ENCODE assay signal across 16 cellular contexts in genomic region chr4:139898293-139898692, GRCh38.
DNase-seq lines count a peak whose midpoint lies in the region; ATAC-seq, FAIRE-seq and TF ChIP-seq lines count a peak whose summit lies in the region.
"Had no signal": no experiment of that assay in that cellular context is flagged by ENCODE, and none has a peak within 500 bp of the region (broad histone marks: within the 10 kb centered on the region; RNA-seq: fewer than 3 reads in every experiment).

No MANE protein-coding gene starts in this region.

- H3K4me2 ChIP-seq in keratinocyte (ENCODE audit: control insufficient read depth, extremely low read depth, insufficient read depth, low read depth, low read length) = no peak overlapping the region
- H3K4me2 ChIP-seq: PC-9 had no signal

- peak overlapping the region in 1 of 8 donors; percentile 48 for H3K27ac Mint-ChIP-seq in CD8-positive, alpha-beta memory T cell
- H3K27ac Mint-ChIP-seq: activated B cell treated with CpG ODN at 0.5 μM for 24 hours; activated T-helper 2 cell treated with anti-CD3 and anti-CD28 coated beads, Interferon-gamma antibody, Interleukin-2, Interleukin-4, amounts not matched to agents 10 μg/mL and 5 μg/mL and 100 μg/mL, durations not matched to agents 14 hours and 24 hours and 36 hours had no signal

- no peaks in the 10 kb centered on the region for H3K36me3 ChIP-seq in CD8-positive, alpha-beta memory T cell (ENCODE audit: insufficient read depth, low read length)
- H3K36me3 ChIP-seq in keratinocyte (ENCODE audit: control insufficient read depth in 2 of 2, extremely low read depth in 1 of 2, insufficient read depth in 2 of 2, low read length in 2 of 2) = no peaks in the 10 kb centered on the region
- H3K36me3 ChIP-seq: brain microvascular endothelial cell, sigmoid colon had no signal

- H2AFZ ChIP-seq in keratinocyte (ENCODE audit: control insufficient read depth, low read length) = no peak overlapping the region
- H2AFZ ChIP-seq: PC-9 had no signal

- FAIRE-seq in keratinocyte (lab: Jason Lieb, UNC) = peak; percentile 36

- H3K27me3 ChIP-seq in CD8-positive, alpha-beta memory T cell (ENCODE audit: insufficient read depth, low read length, poor library complexity, severe bottlenecking) = no peaks in the 10 kb centered on the region
- peaks cover 3% of the 10 kb centered on the region for H3K27me3 ChIP-seq in keratinocyte (ENCODE audit: control insufficient read depth, extremely low read depth, insufficient read depth, low read length)
- H3K27me3 ChIP-seq: brain microvascular endothelial cell, sigmoid colon had no signal

- H3K4me1 ChIP-seq in CD8-positive, alpha-beta memory T cell (ENCODE audit: insufficient read depth, low read length) = no peaks in the 10 kb centered on the region
- H3K4me1 ChIP-seq in keratinocyte (ENCODE audit: control insufficient read depth, extremely low read depth, insufficient read depth, low read length) = peaks cover 21% of the 10 kb centered on the region

- peak overlapping the region; percentile 17 for H3K4me3 ChIP-seq in CD8-positive, alpha-beta memory T cell (ENCODE audit: low read length)
- no peak overlapping the region for H3K4me3 ChIP-seq in keratinocyte (ENCODE audit: control insufficient read depth in 2 of 3, extremely low read depth in 1 of 3, insufficient read depth in 2 of 3, low read depth in 1 of 3, low read length in 3 of 3)
- H3K4me3 ChIP-seq: PC-9, sigmoid colon had no signal

- no peaks in the 10 kb centered on the region for H3K79me2 ChIP-seq in keratinocyte (ENCODE audit: control insufficient read depth, insufficient read depth, low read length)

- H3K4me3 Mint-ChIP-seq in CD8-positive, alpha-beta memory T cell = no peak overlapping the region
- H3K4me3 Mint-ChIP-seq: activated B cell treated with CpG ODN at 0.5 μM for 24 hours had no signal

- H4K20me1 ChIP-seq in keratinocyte (ENCODE audit: control insufficient read depth, extremely low read depth, insufficient read depth, low read length) = no peaks in the 10 kb centered on the region

- CTCF ChIA-PET in CD8-positive, alpha-beta memory T cell (lab: Charles Lee) = interaction anchor here (1.0 kb wide), 1 partner anchor 284 kb away, joined by 3 read pairs; no protein-coding TSS in a partner anchor

- DNase-seq in CD8-positive, alpha-beta memory T cell = no peak
- DNase-seq in keratinocyte (ENCODE audit: low read depth, low spot score) (no peak), occipital lobe (lab: John Stamatoyannopoulos, UW) (no peak), caudate nucleus (lab: John Stamatoyannopoulos, UW) (no peak), SKM-1 (lab: John Stamatoyannopoulos, UW; ENCODE audit: unreplicated experiment) (no peak)
- DNase-seq: activated B cell treated with CpG ODN at 0.5 μM for 24 hours, brain microvascular endothelial cell, GOT3, PC-9, sigmoid colon, SW 1271 had no signal

- dilution Hi-C loops in keratinocyte (cut with MboI; ENCODE audit: extremely low pct_ligation_motif_present, low sequenced_read_pairs) = no loop called here

- no peaks in the 10 kb centered on the region for H3K36me3 Mint-ChIP-seq in CD8-positive, alpha-beta memory T cell

- H3K27ac ChIP-seq in CD8-positive, alpha-beta memory T cell (ENCODE audit: low read depth, low read length) = no peak overlapping the region
- no peak overlapping the region for H3K27ac ChIP-seq in keratinocyte (ENCODE audit: control insufficient read depth, insufficient read depth, low read length)
- no peak overlapping the region for H3K27ac ChIP-seq in caudate nucleus (ENCODE audit: low read depth, low read length)
- H3K27ac ChIP-seq: brain microvascular endothelial cell, C4-2B, PC-9, sigmoid colon had no signal

- H3K9ac ChIP-seq in keratinocyte (ENCODE audit: control insufficient read depth, extremely low read depth, insufficient read depth, low read length) = no peak overlapping the region

- POLR2A ChIA-PET in CD8-positive, alpha-beta memory T cell (lab: Charles Lee) = no interaction called here

- H3K27me3 Mint-ChIP-seq in CD8-positive, alpha-beta memory T cell = no peaks in the 10 kb centered on the region
- H3K27me3 Mint-ChIP-seq: activated B cell treated with CpG ODN at 0.5 μM for 24 hours had no signal

- no peaks in the 10 kb centered on the region for H3K9me1 ChIP-seq in keratinocyte (ENCODE audit: control insufficient read depth, extremely low read depth, insufficient read depth, low read length)

- H3K9me3 Mint-ChIP-seq in CD8-positive, alpha-beta memory T cell = peaks cover 0 to 14% (median 0%) of the 10 kb centered on the region in 5 donors
- H3K9me3 Mint-ChIP-seq: activated B cell treated with CpG ODN at 0.5 μM for 24 hours; activated T-helper 2 cell treated with anti-CD3 and anti-CD28 coated beads, Interferon-gamma antibody, Interleukin-2, Interleukin-4, amounts not matched to agents 10 μg/mL and 5 μg/mL and 100 μg/mL, durations not matched to agents 14 hours and 24 hours and 36 hours had no signal

- TF ChIP-seq CTCF in keratinocyte (optimal IDR thresholded peaks at IDR 0.05 in 1 of 3, IDR thresholded peaks at IDR 0.05 in 1 of 3, conservative IDR thresholded peaks at IDR 0.05 in 1 of 3; ENCODE audit: extremely low read depth in 1 of 3, insufficient read depth in 2 of 3, low read length in 3 of 3) = no peak

- H3K9me3 ChIP-seq in CD8-positive, alpha-beta memory T cell (ENCODE audit: low read length) = no peaks in the 10 kb centered on the region
- no peaks in the 10 kb centered on the region for H3K9me3 ChIP-seq in keratinocyte (ENCODE audit: control insufficient read depth, low read depth, low read length)
- H3K9me3 ChIP-seq: sigmoid colon had no signal

- peaks cover 3 to 5% (median 4%) of the 10 kb centered on the region in 3 donors for H3K4me1 Mint-ChIP-seq in CD8-positive, alpha-beta memory T cell

- peak; percentile 59 for ATAC-seq in GM18868 (IDR thresholded peaks at IDR 0.05; ENCODE audit: unreplicated experiment)
- ATAC-seq in HG03469 (IDR thresholded peaks at IDR 0.05; ENCODE audit: unreplicated experiment) = peak; percentile 51
- no peak for ATAC-seq in GM21360 (IDR thresholded peaks at IDR 0.05; ENCODE audit: unreplicated experiment)
